ENCODE assay signal across 8 cellular contexts in genomic region chr4:185470503-185471195, GRCh38. TPM values are rescaled to one million over a fixed set of nuclear protein-coding genes. Genes with fewer than 3 reads are reported as not detected.
DNase-seq lines count a peak whose midpoint lies in the region; ATAC-seq, FAIRE-seq and TF ChIP-seq lines count a peak whose summit lies in the region.

No MANE protein-coding gene starts in this region.

- peak overlapping the region; percentile 30 to 82 for H3K27ac Mint-ChIP-seq in T-cell

- peaks cover 15% of the 10 kb centered on the region for H3K27me3 ChIP-seq in keratinocyte (ENCODE audit: control insufficient read depth, extremely low read depth, insufficient read depth, low read length)

- FAIRE-seq in keratinocyte (lab: Jason Lieb, UNC) = no peak

- no peaks in the 10 kb centered on the region for H3K9me3 ChIP-seq in keratinocyte (ENCODE audit: control insufficient read depth, low read depth, low read length)

- H2AFZ ChIP-seq in keratinocyte (ENCODE audit: control insufficient read depth, low read length) = peak overlapping the region; percentile 71

- H3K9ac ChIP-seq in keratinocyte (ENCODE audit: control insufficient read depth, extremely low read depth, insufficient read depth, low read length) = peak overlapping the region; percentile 41

- no peak for TF ChIP-seq CTCF in cardiac fibroblast (IDR thresholded peaks at IDR 0.05; ENCODE audit: low read depth, low read length)
- no peak for TF ChIP-seq CTCF in keratinocyte (optimal IDR thresholded peaks at IDR 0.05 in 1 of 3, IDR thresholded peaks at IDR 0.05 in 1 of 3, conservative IDR thresholded peaks at IDR 0.05 in 1 of 3; ENCODE audit: extremely low read depth in 1 of 3, insufficient read depth in 2 of 3, low read length in 3 of 3)

- ATAC-seq in HG03342 (IDR thresholded peaks at IDR 0.05; ENCODE audit: unreplicated experiment) (peak; percentile 7), T-cell (replicated peaks in 1 of 4) (peak; percentile 12 to 43 (median 32)), GM21390 (IDR thresholded peaks at IDR 0.05; ENCODE audit: unreplicated experiment) (no peak)

- H3K27ac ChIP-seq in keratinocyte (ENCODE audit: control insufficient read depth, insufficient read depth, low read length) = no peak overlapping the region
- peak overlapping the region in 6 of 21 experiments; percentile 33 to 74 (median 56) for H3K27ac ChIP-seq in skin epidermis

- H3K9me1 ChIP-seq in keratinocyte (ENCODE audit: control insufficient read depth, extremely low read depth, insufficient read depth, low read length) = no peaks in the 10 kb centered on the region

- peaks cover 2 to 20% (median 15%) of the 10 kb centered on the region in 3 donors for H3K4me1 Mint-ChIP-seq in T-cell

- POLR2A ChIA-PET in T-cell (lab: Charles Lee) = no interaction called here

- H3K4me3 Mint-ChIP-seq in T-cell = peak overlapping the region; percentile 82 to 93 (median 83)

- peak overlapping the region; percentile 95 for H3K4me2 ChIP-seq in keratinocyte (ENCODE audit: control insufficient read depth, extremely low read depth, insufficient read depth, low read depth, low read length)

- H3K27me3 Mint-ChIP-seq in T-cell = peaks cover 0 to 3% of the 10 kb centered on the region in 2 donors

- no peaks in the 10 kb centered on the region for H3K9me3 Mint-ChIP-seq in T-cell

- CTCF ChIA-PET in T-cell (lab: Charles Lee) = no interaction called here

- peaks cover 9% of the 10 kb centered on the region for H3K4me1 ChIP-seq in keratinocyte (ENCODE audit: control insufficient read depth, extremely low read depth, insufficient read depth, low read length)

- H3K79me2 ChIP-seq in keratinocyte (ENCODE audit: control insufficient read depth, insufficient read depth, low read length) = no peaks in the 10 kb centered on the region

- H3K36me3 Mint-ChIP-seq in T-cell = no peaks in the 10 kb centered on the region

- DNase-seq in NCI-H2107 treated with DMSO at 0.1 percent for 48 hours (lab: John Stamatoyannopoulos, UW; ENCODE audit: unreplicated experiment) = peak; percentile 32
- no peak for DNase-seq in NCI-H2107 (lab: John Stamatoyannopoulos, UW)
- DNase-seq in T-cell = peak in 29 of 34 experiments; percentile 14 to 62 (median 40)
- DNase-seq in cardiac fibroblast (ENCODE audit: low read depth in 2 of 2) = peak; percentile 29 to 41
- DNase-seq in keratinocyte (ENCODE audit: low read depth, low spot score) = no peak

- peak overlapping the region; percentile 59 to 67 for H3K4me3 ChIP-seq in cardiac fibroblast (replicated peaks in 1 of 2; ENCODE audit: low read depth in 2 of 2, low read length in 2 of 2)
- peak overlapping the region; percentile 46 to 71 (median 47) for H3K4me3 ChIP-seq in keratinocyte (ENCODE audit: control insufficient read depth in 2 of 3, extremely low read depth in 1 of 3, insufficient read depth in 2 of 3, low read depth in 1 of 3, low read length in 3 of 3)
- H3K4me3 ChIP-seq in skin epidermis = peak overlapping the region; percentile 16 to 84 (median 43)

- no peaks in the 10 kb centered on the region for H4K20me1 ChIP-seq in keratinocyte (ENCODE audit: control insufficient read depth, extremely low read depth, insufficient read depth, low read length)

- H3K36me3 ChIP-seq in keratinocyte (ENCODE audit: control insufficient read depth in 2 of 2, extremely low read depth in 1 of 2, insufficient read depth in 2 of 2, low read length in 2 of 2) = no peaks in the 10 kb centered on the region

- dilution Hi-C loops in keratinocyte (cut with MboI; ENCODE audit: extremely low pct_ligation_motif_present, low sequenced_read_pairs) = no loop called here

RNA-seq across cellular contexts. Expression of gene CCDC110, which starts 0.9 kb away (rescaled TPM):
- under 1 TPM; 0.35 to 0.77 (median 0.47) TPM for total RNA-seq in T-cell
- 0.14 TPM in 1 of 3 replicates, not detected in the others for polyA plus RNA-seq in keratinocyte
- polyA plus RNA-seq in keratinocyte (2011; ENCODE audit: low read depth) = not detected
- 0.04 TPM in 1 of 2 replicates, not detected in the other for polyA plus RNA-seq in keratinocyte (2011; cell fraction: cytosol; rRNA removed)
- 0.15 TPM in 1 of 2 replicates, not detected in the other for polyA plus RNA-seq in keratinocyte (2011; cell fraction: nucleus; rRNA removed)
- polyA plus RNA-seq in keratinocyte (2012; ENCODE audit: low replicate concordance) = 0.03 and 0.18 TPM in 2 replicates
- not detected in 3 replicates for polyA minus RNA-seq in keratinocyte
- polyA minus RNA-seq in keratinocyte (2011; cell fraction: cytosol; rRNA and poly(A)+ RNA removed) = not detected
- not detected in 2 replicates for polyA minus RNA-seq in keratinocyte (2011; cell fraction: nucleus; rRNA and poly(A)+ RNA removed)

RNA-seq across cellular contexts. Expression of gene UFSP2, which starts 44.9 kb away (rescaled TPM):
- 10 to 100 TPM; 13.9 to 30.1 (median 20.3) TPM for total RNA-seq in T-cell
- 24.6 to 41.7 TPM (median 24.7 TPM) in 3 replicates for polyA plus RNA-seq in keratinocyte
- 12.9 TPM for polyA plus RNA-seq in keratinocyte (2011; ENCODE audit: low read depth)
- polyA plus RNA-seq in keratinocyte (2011; cell fraction: cytosol; rRNA removed) = 21.8 and 33.4 TPM in 2 replicates
- polyA plus RNA-seq in keratinocyte (2011; cell fraction: nucleus; rRNA removed) = 16.4 and 22.7 TPM in 2 replicates
- polyA plus RNA-seq in keratinocyte (2012; ENCODE audit: low replicate concordance) = 16.8 and 20.3 TPM in 2 replicates
- 15.2 to 29.0 TPM (median 17.2 TPM) in 3 replicates for polyA minus RNA-seq in keratinocyte
- 21.1 TPM for polyA minus RNA-seq in keratinocyte (2011; cell fraction: cytosol; rRNA and poly(A)+ RNA removed)
- polyA minus RNA-seq in keratinocyte (2011; cell fraction: nucleus; rRNA and poly(A)+ RNA removed) = 11.2 and 12.5 TPM in 2 replicates

Comparison
In these comparisons a context has a peak if more than half of its experiments do, and no peak if none do; other contexts are left out.
1. DNase-seq: peak in NCI-H2107 treated with DMSO at 0.1 percent for 48 hours (single experiment), T-cell (29 of 34) and cardiac fibroblast (2 of 2); none in NCI-H2107 (single experiment) and keratinocyte (single experiment).
2. Peak in every context shown above with its lines, with median percentiles within 50 percentile points of each other: H3K4me3 ChIP-seq.